32 cellular contexts compared by ENCODE assay signal in genomic region chr5:43149231-43149630, GRCh38. TPM values are rescaled to one million over a fixed set of nuclear protein-coding genes. Genes with fewer than 3 reads are reported as not detected.
"Had no signal": no experiment of that assay in that cellular context is flagged by ENCODE, and none has a peak within 500 bp of the region (broad histone marks: within the 10 kb centered on the region; RNA-seq: fewer than 3 reads in every experiment).

No MANE protein-coding gene starts in this region.

- H3K27ac Mint-ChIP-seq: activated B cell treated with CpG ODN at 0.5 μM for 24 hours; activated CD4-positive, alpha-beta memory T cell treated with anti-CD3 and anti-CD28 coated beads, Interleukin-2, amount 10 ng/mL, durations not matched to agents 7 days and 5 days; activated CD4-positive, alpha-beta T cell treated with anti-CD3 and anti-CD28 coated beads, Interleukin-2, amount 10 ng/mL, durations not matched to agents 7 days and 5 days; activated CD8-positive, alpha-beta memory T cell treated with anti-CD3 and anti-CD28 coated beads, Interleukin-2, amount 10 ng/mL, durations not matched to agents 7 days and 5 days; activated CD8-positive, alpha-beta T cell treated with anti-CD3 and anti-CD28 coated beads, Interleukin-2, amount 10 ng/mL, durations not matched to agents 7 days and 5 days; activated naive CD4-positive, alpha-beta T cell treated with anti-CD3 and anti-CD28 coated beads, Interleukin-2, amount 10 ng/mL, durations not matched to agents 7 days and 5 days; activated naive CD4-positive, alpha-beta T cell treated with anti-CD3 and anti-CD28 coated beads, Interleukin-2, amount 50 U/mL, for 24 hours; activated naive CD8-positive, alpha-beta T cell; activated naive CD8-positive, alpha-beta T cell treated with anti-CD3 and anti-CD28 coated beads, Interleukin-2, amount 10 ng/mL, durations not matched to agents 7 days and 5 days; activated naive CD8-positive, alpha-beta T cell treated with anti-CD3 and anti-CD28 coated beads, Interleukin-2, amount 50 U/mL, for 24 hours; activated T-cell treated with anti-CD3 and anti-CD28 coated beads, Interleukin-2, amount 50 U/mL, for 24 hours; activated T-helper 2 cell treated with anti-CD3 and anti-CD28 coated beads, Interferon-gamma antibody, Interleukin-2, Interleukin-4, amounts not matched to agents 10 μg/mL and 5 μg/mL and 100 μg/mL, durations not matched to agents 14 hours and 24 hours and 36 hours; T-cell; T-helper 2 cell treated with Interferon-gamma antibody and Interleukin-4, amounts not matched to agents 5 μg/mL and 100 μg/mL, for 36 hours had no signal

- H3K4me1 Mint-ChIP-seq: activated B cell treated with CpG ODN at 0.5 μM for 24 hours; activated naive CD4-positive, alpha-beta T cell treated with anti-CD3 and anti-CD28 coated beads, Interleukin-2, amount 10 ng/mL, durations not matched to agents 7 days and 5 days had no signal

- DNase-seq: activated B cell treated with CpG ODN at 0.5 μM for 24 hours; activated CD4-positive, alpha-beta memory T cell treated with anti-CD3 and anti-CD28 coated beads, Interleukin-2, amount 10 ng/mL, durations not matched to agents 7 days and 5 days; activated CD4-positive, alpha-beta T cell treated with anti-CD3 and anti-CD28 coated beads for 48 hours; activated CD4-positive, alpha-beta T cell treated with anti-CD3 and anti-CD28 coated beads, Interleukin-2, amount 10 ng/mL, durations not matched to agents 7 days and 5 days; activated CD4-positive, alpha-beta T cell treated with anti-CD3 and anti-CD28 coated beads, Interleukin-2, amount 50 U/mL, for 48 hours; activated CD4-positive, CD25-positive, alpha-beta regulatory T cell treated with anti-CD3 and anti-CD28 coated beads, Interleukin-2, amount 50 U/mL, for 72 hours; activated CD8-positive, alpha-beta memory T cell treated with anti-CD3 and anti-CD28 coated beads for 24 hours; activated CD8-positive, alpha-beta memory T cell treated with anti-CD3 and anti-CD28 coated beads, Interleukin-2, amount 10 ng/mL, durations not matched to agents 7 days and 5 days; activated CD8-positive, alpha-beta memory T cell treated with anti-CD3 and anti-CD28 coated beads, Interleukin-2, amount 50 U/mL, for 48 hours; activated CD8-positive, alpha-beta T cell treated with anti-CD3 and anti-CD28 coated beads, Interleukin-2, amount 10 ng/mL, durations not matched to agents 7 days and 5 days; activated effector memory CD4-positive, alpha-beta T cell treated with Interleukin-2 at 50 U/mL for 16 hours; activated gamma-delta T cell; activated naive CD4-positive, alpha-beta T cell treated with anti-CD3 and anti-CD28 coated beads, Interleukin-2, amount 10 ng/mL, durations not matched to agents 7 days and 5 days; activated naive CD4-positive, alpha-beta T cell treated with Interleukin-2 at 50 U/mL for 16 hours; activated naive CD8-positive, alpha-beta T cell treated with anti-CD3 and anti-CD28 coated beads, Interleukin-2, amount 10 ng/mL, durations not matched to agents 7 days and 5 days; activated naive CD8-positive, alpha-beta T cell treated with anti-CD3 and anti-CD28 coated beads, Interleukin-2, amount 50 U/mL, for 24 hours; activated T-cell treated with anti-CD3 and anti-CD28 coated beads, Interleukin-2, amount 50 U/mL, for 24 hours; activated T-cell treated with anti-CD3 and anti-CD28 coated beads, Interleukin-2, amount 50 U/mL, for 48 hours; amygdala; aorta; body of pancreas; caudate nucleus; cerebellar nuclear complex; T-cell; T-helper 2 cell; T-helper 9 cell had no signal

- H3K27me3 Mint-ChIP-seq: activated B cell treated with CpG ODN at 0.5 μM for 24 hours; activated CD4-positive, alpha-beta memory T cell treated with anti-CD3 and anti-CD28 coated beads, Interleukin-2, amount 10 ng/mL, durations not matched to agents 7 days and 5 days; activated CD4-positive, alpha-beta T cell treated with anti-CD3 and anti-CD28 coated beads, Interleukin-2, amount 10 ng/mL, durations not matched to agents 7 days and 5 days; activated CD8-positive, alpha-beta memory T cell treated with anti-CD3 and anti-CD28 coated beads, Interleukin-2, amount 10 ng/mL, durations not matched to agents 7 days and 5 days; activated naive CD4-positive, alpha-beta T cell treated with anti-CD3 and anti-CD28 coated beads, Interleukin-2, amount 10 ng/mL, durations not matched to agents 7 days and 5 days; activated naive CD4-positive, alpha-beta T cell treated with anti-CD3 and anti-CD28 coated beads, Interleukin-2, amount 50 U/mL, for 24 hours; activated naive CD8-positive, alpha-beta T cell; activated naive CD8-positive, alpha-beta T cell treated with anti-CD3 and anti-CD28 coated beads, Interleukin-2, amount 10 ng/mL, durations not matched to agents 7 days and 5 days; activated naive CD8-positive, alpha-beta T cell treated with anti-CD3 and anti-CD28 coated beads, Interleukin-2, amount 50 U/mL, for 24 hours; activated T-cell treated with anti-CD3 and anti-CD28 coated beads, Interleukin-2, amount 50 U/mL, for 24 hours; central memory CD8-positive, alpha-beta T cell; T-cell had no signal

- H3K9me3 ChIP-seq: body of pancreas had no signal

- H3K4me3 Mint-ChIP-seq: activated B cell treated with CpG ODN at 0.5 μM for 24 hours; activated CD4-positive, alpha-beta memory T cell treated with anti-CD3 and anti-CD28 coated beads, Interleukin-2, amount 10 ng/mL, durations not matched to agents 7 days and 5 days; activated CD4-positive, alpha-beta T cell treated with anti-CD3 and anti-CD28 coated beads, Interleukin-2, amount 10 ng/mL, durations not matched to agents 7 days and 5 days; activated CD8-positive, alpha-beta memory T cell treated with anti-CD3 and anti-CD28 coated beads, Interleukin-2, amount 10 ng/mL, durations not matched to agents 7 days and 5 days; activated CD8-positive, alpha-beta T cell treated with anti-CD3 and anti-CD28 coated beads, Interleukin-2, amount 10 ng/mL, durations not matched to agents 7 days and 5 days; activated naive CD4-positive, alpha-beta T cell treated with anti-CD3 and anti-CD28 coated beads, Interleukin-2, amount 10 ng/mL, durations not matched to agents 7 days and 5 days; activated naive CD4-positive, alpha-beta T cell treated with anti-CD3 and anti-CD28 coated beads, Interleukin-2, amount 50 U/mL, for 24 hours; activated naive CD8-positive, alpha-beta T cell; activated naive CD8-positive, alpha-beta T cell treated with anti-CD3 and anti-CD28 coated beads, Interleukin-2, amount 10 ng/mL, durations not matched to agents 7 days and 5 days; activated naive CD8-positive, alpha-beta T cell treated with anti-CD3 and anti-CD28 coated beads, Interleukin-2, amount 50 U/mL, for 24 hours; activated T-cell treated with anti-CD3 and anti-CD28 coated beads, Interleukin-2, amount 50 U/mL, for 24 hours; central memory CD8-positive, alpha-beta T cell; T-cell; T-helper 2 cell treated with Interferon-gamma antibody and Interleukin-4, amounts not matched to agents 5 μg/mL and 100 μg/mL, for 36 hours had no signal

- ATAC-seq: activated CD8-positive, alpha-beta memory T cell treated with anti-CD3 and anti-CD28 coated beads, Interleukin-2, amount 10 ng/mL, durations not matched to agents 7 days and 5 days; activated CD8-positive, alpha-beta T cell treated with anti-CD3 and anti-CD28 coated beads, Interleukin-2, amount 10 ng/mL, durations not matched to agents 7 days and 5 days; activated naive CD8-positive, alpha-beta T cell treated with anti-CD3 and anti-CD28 coated beads, Interleukin-2, amount 50 U/mL, for 24 hours; body of pancreas; T-cell had no signal

- H3K9me3 Mint-ChIP-seq: activated B cell treated with CpG ODN at 0.5 μM for 24 hours; activated CD4-positive, alpha-beta memory T cell treated with anti-CD3 and anti-CD28 coated beads, Interleukin-2, amount 10 ng/mL, durations not matched to agents 7 days and 5 days; activated naive CD4-positive, alpha-beta T cell treated with anti-CD3 and anti-CD28 coated beads, Interleukin-2, amount 10 ng/mL, durations not matched to agents 7 days and 5 days; activated naive CD4-positive, alpha-beta T cell treated with anti-CD3 and anti-CD28 coated beads, Interleukin-2, amount 50 U/mL, for 24 hours; activated naive CD8-positive, alpha-beta T cell treated with anti-CD3 and anti-CD28 coated beads, Interleukin-2, amount 50 U/mL, for 24 hours; activated T-cell treated with anti-CD3 and anti-CD28 coated beads, Interleukin-2, amount 50 U/mL, for 24 hours; activated T-helper 2 cell treated with anti-CD3 and anti-CD28 coated beads, Interferon-gamma antibody, Interleukin-2, Interleukin-4, amounts not matched to agents 10 μg/mL and 5 μg/mL and 100 μg/mL, durations not matched to agents 14 hours and 24 hours and 36 hours; central memory CD8-positive, alpha-beta T cell; T-cell; T-helper 2 cell treated with Interferon-gamma antibody and Interleukin-4, amounts not matched to agents 5 μg/mL and 100 μg/mL, for 36 hours had no signal

RNA-seq across cellular contexts. Expression of gene NIM1K, which starts 42.8 kb away (rescaled TPM):
- total RNA-seq: bronchial epithelial cell had no signal
